ENCODE assay signal across 10 cellular contexts in genomic region chr5:155260798-155261197, GRCh38.
DNase-seq lines count a peak whose midpoint lies in the region; ATAC-seq and TF ChIP-seq lines count a peak whose summit lies in the region.
"Had no signal": no experiment of that assay in that cellular context is flagged by ENCODE, and none has a peak within 500 bp of the region (broad histone marks: within the 10 kb centered on the region; RNA-seq: fewer than 3 reads in every experiment).

No MANE protein-coding gene starts in this region.

- no peaks in the 10 kb centered on the region for H4K20me1 ChIP-seq in GM23338 (replicated peaks; ENCODE audit: insufficient read depth)

- TF ChIP-seq CTCF in GM23338 (conservative IDR thresholded peaks at IDR 0.05; ENCODE audit: low read depth in 2 of 2) (peak; percentile 52 to 76), esophagus squamous epithelium (IDR thresholded peaks at IDR 0.05) (peak in 4 of 6 experiments; percentile 9 to 70 (median 45)), transverse colon (IDR thresholded peaks at IDR 0.05) (no peak)

- no peak for TF ChIP-seq POLR2A in esophagus squamous epithelium (IDR thresholded peaks at IDR 0.05)
- no peak for TF ChIP-seq POLR2A in transverse colon (IDR thresholded peaks at IDR 0.05)

- no peak overlapping the region for H3K27ac ChIP-seq in GM23338 (ENCODE audit: low read depth)
- H3K27ac ChIP-seq in esophagus squamous epithelium = no peak overlapping the region
- H3K27ac ChIP-seq in transverse colon = no peak overlapping the region
- H3K27ac ChIP-seq: esophagus muscularis mucosa had no signal

- H3K27ac Mint-ChIP-seq in GM23338 = no peak overlapping the region
- H3K27ac Mint-ChIP-seq: activated CD4-positive, alpha-beta memory T cell treated with anti-CD3 and anti-CD28 coated beads, Interleukin-2, amount 10 ng/mL, durations not matched to agents 7 days and 5 days had no signal

- H2AFZ ChIP-seq in GM23338 = no peak overlapping the region

- TF ChIP-seq EP300 in transverse colon (IDR thresholded peaks at IDR 0.05; ENCODE audit: low read depth) = no peak

- no peaks in the 10 kb centered on the region for H3K4me1 Mint-ChIP-seq in GM23338
- H3K4me1 Mint-ChIP-seq: activated CD4-positive, alpha-beta memory T cell treated with anti-CD3 and anti-CD28 coated beads, Interleukin-2, amount 10 ng/mL, durations not matched to agents 7 days and 5 days had no signal

- ATAC-seq in GM23338 = peak; percentile 97

- peaks cover 2% of the 10 kb centered on the region for H3K27me3 Mint-ChIP-seq in GM23338 (ENCODE audit: insufficient read depth, low read depth, poor library complexity)
- H3K27me3 Mint-ChIP-seq: activated CD4-positive, alpha-beta memory T cell treated with anti-CD3 and anti-CD28 coated beads, Interleukin-2, amount 10 ng/mL, durations not matched to agents 7 days and 5 days had no signal

- DNase-seq in Caki2 (ENCODE audit: low read depth) = peak; percentile 2
- peak; percentile 81 for DNase-seq in GM23338 (ENCODE audit: low spot score)
- DNase-seq in NCI-H2227 treated with DMSO at 0.1 percent for 48 hours (lab: John Stamatoyannopoulos, UW) = peak; percentile 21
- no peak for DNase-seq in esophagus squamous epithelium (lab: John Stamatoyannopoulos, UW)
- DNase-seq in NK-92 treated with Interleukin-12 subunit alpha and Interleukin-12 subunit beta, amount 100 ng/mL, for 24 hours (lab: John Stamatoyannopoulos, UW) = no peak
- DNase-seq in medulla oblongata (ENCODE audit: extremely low spot score) = no peak
- DNase-seq in transverse colon = no peak
- no peak for DNase-seq in activated CD4-positive, alpha-beta T cell treated with anti-CD3 and anti-CD28 coated beads, Interleukin-2, amount 50 U/mL, for 4 hours
- DNase-seq: activated CD4-positive, alpha-beta memory T cell treated with anti-CD3 and anti-CD28 coated beads, Interleukin-2, amount 10 ng/mL, durations not matched to agents 7 days and 5 days had no signal

- H3F3A ChIP-seq in GM23338 (replicated peaks; ENCODE audit: low read depth) = no peaks in the 10 kb centered on the region

- no peaks in the 10 kb centered on the region for H3K79me2 ChIP-seq in GM23338 (replicated peaks; ENCODE audit: insufficient read depth)

- H3K27me3 ChIP-seq in GM23338 (ENCODE audit: insufficient read depth) (no peaks in the 10 kb centered on the region), esophagus squamous epithelium (no peaks in the 10 kb centered on the region), transverse colon (no peaks in the 10 kb centered on the region)
- H3K27me3 ChIP-seq: esophagus muscularis mucosa had no signal

- intact Hi-C loops in esophagus squamous epithelium (cut with DNase I) (no loop called here), transverse colon (cut with DNase I; ENCODE audit: low total_unique reads) (no loop called here)

- H3K4me1 ChIP-seq in GM23338 (ENCODE audit: insufficient read depth) (no peaks in the 10 kb centered on the region), esophagus squamous epithelium (peaks cover 0 to 25% (median 0%) of the 10 kb centered on the region in 3 donors), transverse colon (no peaks in the 10 kb centered on the region)
- H3K4me1 ChIP-seq: esophagus muscularis mucosa had no signal

- H3K9me2 ChIP-seq in GM23338 (ENCODE audit: insufficient read depth) = 0 out of 2 replicates have a peak, but pooled peaks cover 5% of the 10 kb centered on the region

- in situ Hi-C loops in Caki2 (cut with HindIII; ENCODE audit: low pct_unique_long_range_greater_than_20kb, low sequenced_read_pairs) = no loop called here
- in situ Hi-C loops in transverse colon (cut with MboI; ENCODE audit: low pct_ligation_motif_present in 1 of 4, low pct_unique_long_range_greater_than_20kb in 1 of 4, low sequenced_read_pairs in 3 of 4) = no loop called here

- 69 to 72% methylated on average over 1 to 3 of the region's 3 CpGs for WGBS in esophagus squamous epithelium, 2 donors
- WGBS in transverse colon (ENCODE audit: low coverage in 1 of 2), 2 donors = 71% methylated on average over 3 of the region's 3 CpGs; no CpG with 5 or more reads in 1 of the 2 donors

- H3K36me3 ChIP-seq in GM23338 (ENCODE audit: insufficient read depth) (no peaks in the 10 kb centered on the region), esophagus squamous epithelium (no peaks in the 10 kb centered on the region), transverse colon (no peaks in the 10 kb centered on the region)
- H3K36me3 ChIP-seq: esophagus muscularis mucosa had no signal

- H3K4me3 Mint-ChIP-seq in GM23338 = no peak overlapping the region
- H3K4me3 Mint-ChIP-seq: activated CD4-positive, alpha-beta memory T cell treated with anti-CD3 and anti-CD28 coated beads, Interleukin-2, amount 10 ng/mL, durations not matched to agents 7 days and 5 days had no signal

- H3K4me2 ChIP-seq in GM23338 = no peak overlapping the region

- no peaks in the 10 kb centered on the region for H3K9me3 Mint-ChIP-seq in GM23338
- H3K9me3 Mint-ChIP-seq: activated CD4-positive, alpha-beta memory T cell treated with anti-CD3 and anti-CD28 coated beads, Interleukin-2, amount 10 ng/mL, durations not matched to agents 7 days and 5 days had no signal

- H3K4me3 ChIP-seq in GM23338 (no peak overlapping the region), esophagus squamous epithelium (no peak overlapping the region), transverse colon (no peak overlapping the region)
- H3K4me3 ChIP-seq: esophagus muscularis mucosa had no signal

- no peaks in the 10 kb centered on the region for H3K36me3 Mint-ChIP-seq in GM23338 (ENCODE audit: low read depth)

- no peaks in the 10 kb centered on the region for H3K9me3 ChIP-seq in esophagus squamous epithelium
- no peaks in the 10 kb centered on the region for H3K9me3 ChIP-seq in transverse colon
- H3K9me3 ChIP-seq: esophagus muscularis mucosa had no signal

TF ChIP-seq in GM23338, 12 proteins besides CTCF, POLR2A, EP300 and RAD21 (continues in another document):
- TF ChIP-seq STAT1 (IDR thresholded peaks at IDR 0.05; ENCODE audit: unreplicated experiment) (no peak), ETS1 (IDR thresholded peaks at IDR 0.05) (no peak), POLR2AphosphoS5 (IDR thresholded peaks at IDR 0.05; ENCODE audit: low read depth) (no peak), ZNF114 (CRISPR knock-in tag; IDR thresholded peaks at IDR 0.05) (no peak), NANOG (IDR thresholded peaks at IDR 0.05; ENCODE audit: borderline replicate concordance) (no peak), JUNB (IDR thresholded peaks at IDR 0.05; ENCODE audit: unreplicated experiment) (no peak)

Comparison
In these comparisons a context has a peak if more than half of its experiments do, and no peak if none do; other contexts are left out.
1. DNase-seq: peak in Caki2 (single experiment), GM23338 (single experiment) and NCI-H2227 treated with DMSO at 0.1 percent for 48 hours (single experiment); none in esophagus squamous epithelium (single experiment), NK-92 treated with Interleukin-12 subunit alpha and Interleukin-12 subunit beta, amount 100 ng/mL, for 24 hours (single experiment), medulla oblongata (single experiment), transverse colon (single experiment) and activated CD4-positive, alpha-beta T cell treated with anti-CD3 and anti-CD28 coated beads, Interleukin-2, amount 50 U/mL, for 4 hours (0 of 2).
2. CTCF ChIP-seq: peak in GM23338 (2 of 2) and esophagus squamous epithelium (4 of 6); none in transverse colon (0 of 5).